12 cellular contexts compared by ENCODE assay signal in the genomic region with DNA sequence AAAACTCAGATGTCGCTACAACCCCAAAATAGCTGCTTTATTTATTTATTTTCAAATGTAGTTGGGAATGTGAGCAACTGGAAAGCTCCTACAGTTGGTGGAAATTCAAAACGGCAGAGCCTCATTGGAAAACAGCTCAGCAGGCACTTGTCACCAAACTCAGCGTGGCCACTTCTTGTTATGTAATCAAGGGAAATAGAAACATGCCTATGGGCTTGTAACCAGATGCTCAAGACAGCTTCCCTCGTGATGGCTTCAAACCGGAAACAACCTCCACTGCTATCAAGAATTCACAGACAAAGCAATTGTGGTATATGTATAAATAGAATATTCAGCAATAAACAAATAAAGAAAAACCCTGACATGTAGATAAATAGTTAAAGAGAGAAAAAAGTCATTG.
"Had no signal": no experiment of that assay in that cellular context is flagged by ENCODE, and none has a peak within 500 bp of the region (broad histone marks: within the 10 kb centered on the region; RNA-seq: fewer than 3 reads in every experiment).

No MANE protein-coding gene starts in this region.

- H3K4me1 ChIP-seq: parathyroid adenoma, thyroid gland had no signal

- DNase-seq: activated CD4-positive, alpha-beta T cell treated with anti-CD3 and anti-CD28 coated beads, Interleukin-2, amount 50 U/mL, for 4 hours; activated CD4-positive, CD25-positive, alpha-beta regulatory T cell treated with anti-CD3 and anti-CD28 coated beads, Interleukin-2, amount 50 U/mL, for 72 hours; activated naive CD8-positive, alpha-beta T cell treated with anti-CD3 and anti-CD28 coated beads, Interleukin-2, amount 10 ng/mL, durations not matched to agents 7 days and 5 days; activated T-cell treated with anti-CD3 and anti-CD28 coated beads, Interleukin-2, amount 50 U/mL, for 24 hours; anterior cingulate cortex; cerebellar nuclear complex; dermis blood vessel endothelial cell; kidney; thyroid gland had no signal

- H3K27me3 ChIP-seq: thyroid gland had no signal

- H3K36me3 ChIP-seq: thyroid gland had no signal

- H3K4me3 ChIP-seq: smooth muscle cell, thyroid gland had no signal

- H3K9me3 ChIP-seq: thyroid gland had no signal

- ATAC-seq: stimulated activated effector memory CD8-positive, alpha-beta T cell treated with anti-CD3 and anti-CD28 coated beads, Interleukin-12 subunit alpha, Interleukin-12 subunit beta, amount 100 ng/mL, for 72 hours had no signal
